Comparison of ENCODE assay signal across 1 cellular context in the genomic region with DNA sequence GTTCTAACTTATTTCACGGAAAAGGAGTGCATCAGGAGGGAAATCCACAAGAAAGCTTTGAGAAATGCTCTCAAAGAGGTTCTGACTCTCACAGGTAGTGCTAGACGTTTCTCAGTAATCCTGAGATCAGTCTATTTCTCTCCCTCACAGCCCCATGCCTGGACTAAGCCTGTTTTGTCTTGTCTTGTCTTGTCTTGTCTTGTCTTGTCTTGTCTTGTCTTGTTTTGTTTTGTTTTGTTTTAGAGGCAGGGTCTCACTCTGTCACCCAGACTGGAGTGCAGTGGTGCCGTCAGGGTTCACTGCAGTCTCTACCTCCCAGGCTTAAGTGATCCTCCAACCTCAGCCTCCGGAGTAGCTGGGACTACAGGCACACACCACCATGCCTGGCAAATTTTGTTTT.
TF ChIP-seq lines count a peak whose summit lies in the region.

No MANE protein-coding gene starts in this region.

TF ChIP-seq in H1, 55 proteins besides CTCF, POLR2A, EP300 and RAD21:
- TF ChIP-seq CBX8 (IDR thresholded peaks at IDR 0.05; ENCODE audit: borderline replicate concordance, low read depth, low read length) (no peak), CEBPB (IDR thresholded peaks at IDR 0.05; ENCODE audit: low read depth, low read length) (no peak)
TF ChIP-seq in H1: peak in this region for 0.
